In the genomic region with DNA sequence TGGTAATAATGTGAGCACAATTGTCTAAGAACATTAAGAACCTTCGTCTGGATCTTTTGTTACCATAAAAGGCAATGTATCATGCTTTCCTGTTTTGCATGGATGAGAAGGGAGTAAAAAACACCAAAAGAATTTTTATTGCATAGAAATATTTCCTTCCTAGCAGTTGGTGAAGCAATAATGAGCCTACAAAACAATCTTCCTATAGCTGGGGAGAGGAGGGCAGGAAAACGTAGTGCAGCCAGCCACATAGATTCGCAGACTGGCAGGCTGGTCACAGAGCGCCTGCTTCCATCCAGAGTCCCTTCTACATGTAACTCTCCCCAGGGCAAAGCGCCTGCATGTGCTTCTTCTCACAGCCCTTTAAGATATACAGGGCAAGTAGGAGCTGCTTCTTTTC, we compare ENCODE assay signal across 11 cellular contexts.
DNase-seq lines count a peak whose midpoint lies in the region; ATAC-seq and TF ChIP-seq lines count a peak whose summit lies in the region.
"Had no signal": no experiment of that assay in that cellular context is flagged by ENCODE, and none has a peak within 500 bp of the region (broad histone marks: within the 10 kb centered on the region; RNA-seq: fewer than 3 reads in every experiment).

No MANE protein-coding gene starts in this region.

- in situ Hi-C loops in KBM-7 (cut with MboI; ENCODE audit: low pct_unique_long_range_greater_than_20kb, low sequenced_read_pairs): no loop called here

- ATAC-seq in GM21786 (IDR thresholded peaks at IDR 0.05; ENCODE audit: unreplicated experiment): no peak
- ATAC-seq: activated CD8-positive, alpha-beta T cell treated with anti-CD3 and anti-CD28 coated beads for 36 hours had no signal

- peak overlapping the region; percentile 7 for H3K27ac ChIP-seq in cingulate gyrus (ENCODE audit: low read depth, low read length)
- peak overlapping the region; percentile 66 for H3K27ac ChIP-seq in vagina

- peak; percentile 7 for DNase-seq in KBM-7
- DNase-seq in lung microvascular endothelial cell (ENCODE audit: low read depth in 2 of 2): peak; percentile 81 to 84
- DNase-seq in vagina (ENCODE audit: extremely low spot score in 2 of 2): no peak
- DNase-seq in putamen (ENCODE audit: low spot score): no peak
- DNase-seq in NCI-H510A treated with DMSO at 0.1 percent for 48 hours (lab: John Stamatoyannopoulos, UW): no peak
- DNase-seq: activated CD8-positive, alpha-beta T cell treated with anti-CD3 and anti-CD28 coated beads for 36 hours; adrenal gland; NCI-H2107; SIG-M5 had no signal

- intact Hi-C loops in vagina (cut with DNase I): no loop called here

- H3K36me3 ChIP-seq in vagina: no peaks in the 10 kb centered on the region
- H3K36me3 ChIP-seq: adrenal gland had no signal

- H3K4me3 ChIP-seq in vagina: no peak overlapping the region
- H3K4me3 ChIP-seq: adrenal gland had no signal

- peaks cover 41% of the 10 kb centered on the region for H3K4me1 ChIP-seq in vagina

- TF ChIP-seq CTCF in vagina (IDR thresholded peaks at IDR 0.05): no peak

- H3K27me3 ChIP-seq in vagina: no peaks in the 10 kb centered on the region
- H3K27me3 ChIP-seq: adrenal gland had no signal

- TF ChIP-seq POLR2A in vagina (IDR thresholded peaks at IDR 0.05): no peak

- no peaks in the 10 kb centered on the region for H3K9me3 ChIP-seq in vagina
- H3K9me3 ChIP-seq: adrenal gland had no signal

Comparison
In these comparisons a context has a peak if more than half of its experiments do, and no peak if none do; other contexts are left out.
1. DNase-seq: peak in KBM-7 (single experiment) and lung microvascular endothelial cell (2 of 2); none in vagina (0 of 2), putamen (single experiment) and NCI-H510A treated with DMSO at 0.1 percent for 48 hours (single experiment).